31 cellular contexts compared by ENCODE assay signal in the genomic region with DNA sequence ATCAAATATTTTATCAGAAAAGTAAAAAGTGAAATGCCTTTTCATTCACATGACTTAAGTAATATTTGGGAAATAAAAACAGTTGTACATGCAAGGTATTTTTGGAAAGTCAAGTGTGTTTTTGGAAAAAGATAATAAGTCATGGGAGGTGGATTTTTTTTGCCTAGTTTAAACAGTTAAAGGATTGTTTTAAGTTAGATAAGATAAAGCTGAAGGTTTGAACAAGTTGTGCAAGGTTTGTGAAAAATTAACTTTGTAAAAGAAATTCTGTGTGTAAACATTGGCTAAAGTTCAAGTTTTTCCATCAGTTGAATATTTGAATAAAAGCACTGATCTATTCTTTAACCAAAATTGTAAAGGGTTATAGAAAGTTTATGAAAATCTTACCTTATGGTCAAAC.
"Had no signal": no experiment of that assay in that cellular context is flagged by ENCODE, and none has a peak within 500 bp of the region (broad histone marks: within the 10 kb centered on the region; RNA-seq: fewer than 3 reads in every experiment).

No MANE protein-coding gene starts in this region.

- H3K36me3 ChIP-seq: breast epithelium, cardiac muscle cell, esophagus muscularis mucosa, gastroesophageal sphincter, heart right ventricle had no signal

- H3K27me3 ChIP-seq: breast epithelium, cardiac muscle cell, dorsolateral prefrontal cortex, esophagus muscularis mucosa, foreskin keratinocyte, gastroesophageal sphincter, heart right ventricle had no signal

- H3K4me3 ChIP-seq: breast epithelium, cardiac muscle cell, coronary artery, dorsolateral prefrontal cortex, esophagus muscularis mucosa, gastroesophageal sphincter, heart right ventricle had no signal

- DNase-seq: activated CD4-positive, alpha-beta memory T cell treated with anti-CD3 and anti-CD28 coated beads, Interleukin-2, amount 10 ng/mL, durations not matched to agents 7 days and 5 days; activated CD4-positive, alpha-beta T cell treated with anti-CD3 and anti-CD28 coated beads for 1 hour; activated CD4-positive, alpha-beta T cell treated with anti-CD3 and anti-CD28 coated beads for 4 hours; activated CD4-positive, alpha-beta T cell treated with anti-CD3 and anti-CD28 coated beads, Interleukin-2, amount 10 ng/mL, durations not matched to agents 7 days and 5 days; activated CD4-positive, alpha-beta T cell treated with anti-CD3 and anti-CD28 coated beads, Interleukin-2, amount 50 U/mL, for 4 hours; activated CD8-positive, alpha-beta memory T cell treated with anti-CD3 and anti-CD28 coated beads, Interleukin-2, amount 50 U/mL, for 48 hours; activated effector memory CD4-positive, alpha-beta T cell treated with Interleukin-2 at 50 U/mL for 16 hours; activated gamma-delta T cell treated with Interleukin-2 at 50 U/mL for 16 hours; activated naive CD4-positive, alpha-beta T cell treated with anti-CD3 and anti-CD28 coated beads, Interleukin-2, amount 50 U/mL, for 16 hours; activated naive CD4-positive, alpha-beta T cell treated with Interleukin-2 at 50 U/mL for 16 hours; activated T-cell treated with anti-CD3 and anti-CD28 coated beads for 4 hours; activated T-cell treated with anti-CD3 and anti-CD28 coated beads, Interleukin-2, amount 50 U/mL, for 24 hours; amniotic stem cell; anterior cingulate cortex; central memory CD4-positive, alpha-beta T cell; cerebellar nuclear complex; dorsolateral prefrontal cortex; effector memory CD4-positive, alpha-beta T cell; erythroblast; foreskin keratinocyte; heart right ventricle; T-helper 2 cell had no signal

- H3K27ac ChIP-seq: breast epithelium, cardiac muscle cell, coronary artery, dorsolateral prefrontal cortex, esophagus muscularis mucosa, foreskin keratinocyte, gastroesophageal sphincter, heart right ventricle, VCaP had no signal

- ATAC-seq: activated T-helper 17 cell treated with anti-CD3 and anti-CD28 coated beads, Interleukin-2, amount 50 U/mL, for 72 hours; foreskin keratinocyte; gastroesophageal sphincter; heart right ventricle; WTC11 had no signal

- H3K4me1 ChIP-seq: breast epithelium, esophagus muscularis mucosa, foreskin keratinocyte, gastroesophageal sphincter had no signal

- H3K9me3 ChIP-seq: esophagus muscularis mucosa had no signal

- FAIRE-seq: TTC549 had no signal
